16 cellular contexts compared by ENCODE assay signal in genomic region chr7:127885222-127885772, GRCh38.
A peak's percentile ranks its signal among the peaks of the same experiment; 100 is the strongest.
DNase-seq lines count a peak whose midpoint lies in the region; ATAC-seq, FAIRE-seq and TF ChIP-seq lines count a peak whose summit lies in the region.
"Had no signal": no experiment of that assay in that cellular context is flagged by ENCODE, and none has a peak within 500 bp of the region (broad histone marks: within the 10 kb centered on the region; RNA-seq: fewer than 3 reads in every experiment).

No MANE protein-coding gene starts in this region.

- peaks cover 16% of the 10 kb centered on the region for H3K36me3 ChIP-seq in upper lobe of right lung
- H3K36me3 ChIP-seq: neutrophil had no signal

- no peaks in the 10 kb centered on the region for H3K27me3 ChIP-seq in upper lobe of right lung
- H3K27me3 ChIP-seq: neutrophil had no signal

- H3K27ac ChIP-seq in C4-2B (peak overlapping the region; percentile 56; the same call in 1 of the 2 replicates), coronary artery (peak overlapping the region; percentile 42 to 59), upper lobe of right lung (no peak overlapping the region)
- H3K27ac ChIP-seq: neutrophil had no signal

- DNase-seq in NCI-H69 (lab: John Stamatoyannopoulos, UW) (peak; percentile 35), coronary artery (ENCODE audit: low spot score) (no peak), posterior cingulate gyrus (no peak), SW480 (ENCODE audit: low spot score) (no peak), H54 (ENCODE audit: insufficient read length, low spot score) (no peak), upper lobe of right lung (no peak)
- DNase-seq: activated CD4-positive, CD25-positive, alpha-beta regulatory T cell treated with anti-CD3 and anti-CD28 coated beads, Interleukin-2, amount 50 U/mL, for 72 hours; activated gamma-delta T cell treated with Interleukin-2 at 50 U/mL for 16 hours; effector memory CD4-positive, alpha-beta T cell; NCI-H1092; stimulated activated naive B cell treated with anti-CD40 and anti-IgM and Interleukin-4, amounts not matched to agents 10 μg/mL and 1 μg/mL and 100 μg/mL, for 72 hours had no signal

- H3K4me3 ChIP-seq in coronary artery (no peak overlapping the region), upper lobe of right lung (no peak overlapping the region)

- FAIRE-seq in H54 (lab: Jason Lieb, UNC) = no peak
- FAIRE-seq: frontal cortex, GM12892 had no signal

- no peak overlapping the region for H3K4me3 Mint-ChIP-seq in nephron
- H3K4me3 Mint-ChIP-seq: stimulated activated naive B cell treated with anti-CD40 and anti-IgM and Interleukin-4, amounts not matched to agents 10 μg/mL and 1 μg/mL and 100 μg/mL, for 72 hours had no signal

- intact Hi-C loops in posterior cingulate gyrus (cut with DNase I) = no loop called here
- intact Hi-C loops in upper lobe of right lung (cut with DNase I) = no loop called here

- no peak for TF ChIP-seq CTCF in C4-2B (conservative IDR thresholded peaks at IDR 0.05)
- TF ChIP-seq CTCF in coronary artery (IDR thresholded peaks at IDR 0.05) = no peak
- TF ChIP-seq CTCF in nephron (IDR thresholded peaks at IDR 0.05; ENCODE audit: unreplicated experiment in 3 of 3) = no peak
- TF ChIP-seq CTCF in upper lobe of right lung (IDR thresholded peaks at IDR 0.05) = no peak

- H3K36me3 Mint-ChIP-seq in nephron (ENCODE audit: low read depth) = peaks cover 19% of the 10 kb centered on the region

- no peak for TF ChIP-seq POLR2A in H54 (IDR thresholded peaks at IDR 0.05; ENCODE audit: low read depth, low read length)

- peaks cover 11% of the 10 kb centered on the region for H3K4me1 ChIP-seq in upper lobe of right lung

- no peak for ATAC-seq in upper lobe of right lung
- ATAC-seq: stimulated activated naive B cell treated with anti-CD40 and anti-IgM and Interleukin-4, amounts not matched to agents 10 μg/mL and 1 μg/mL and 100 μg/mL, for 72 hours had no signal

- no peaks in the 10 kb centered on the region for H3K9me3 Mint-ChIP-seq in nephron
- H3K9me3 Mint-ChIP-seq: stimulated activated naive B cell treated with anti-CD40 and anti-IgM and Interleukin-4, amounts not matched to agents 10 μg/mL and 1 μg/mL and 100 μg/mL, for 72 hours had no signal

- peaks cover 33% of the 10 kb centered on the region for H3K4me1 Mint-ChIP-seq in nephron

- H3K27me3 Mint-ChIP-seq in nephron (ENCODE audit: low read depth) = no peaks in the 10 kb centered on the region
- H3K27me3 Mint-ChIP-seq: stimulated activated naive B cell treated with anti-CD40 and anti-IgM and Interleukin-4, amounts not matched to agents 10 μg/mL and 1 μg/mL and 100 μg/mL, for 72 hours had no signal

- no peaks in the 10 kb centered on the region for H3K9me3 ChIP-seq in upper lobe of right lung
- H3K9me3 ChIP-seq: neutrophil had no signal

- H3K27ac Mint-ChIP-seq in nephron = peak overlapping the region; percentile 26 to 57 (median 46)
- H3K27ac Mint-ChIP-seq: stimulated activated naive B cell treated with anti-CD40 and anti-IgM and Interleukin-4, amounts not matched to agents 10 μg/mL and 1 μg/mL and 100 μg/mL, for 72 hours had no signal
